ENCODE assay signal across 24 cellular contexts in genomic region chr11:68148882-68149281, GRCh38.
"Had no signal": no experiment of that assay in that cellular context is flagged by ENCODE, and none has a peak within 500 bp of the region (broad histone marks: within the 10 kb centered on the region; RNA-seq: fewer than 3 reads in every experiment).

No MANE protein-coding gene starts in this region.

- DNase-seq: activated CD4-positive, alpha-beta memory T cell treated with anti-CD3 and anti-CD28 coated beads, Interleukin-2, amount 10 ng/mL, durations not matched to agents 7 days and 5 days; activated CD4-positive, alpha-beta T cell treated with anti-CD3 and anti-CD28 coated beads for 36 hours; activated CD4-positive, alpha-beta T cell treated with anti-CD3 and anti-CD28 coated beads, Interleukin-2, amount 50 U/mL, for 1 hour; activated CD4-positive, CD25-positive, alpha-beta regulatory T cell; activated gamma-delta T cell treated with Interleukin-2 at 50 U/mL for 16 hours; activated naive CD4-positive, alpha-beta T cell treated with anti-CD3 and anti-CD28 coated beads, Interleukin-2, amount 10 ng/mL, durations not matched to agents 7 days and 5 days; activated naive CD8-positive, alpha-beta T cell treated with anti-CD3 and anti-CD28 coated beads for 36 hours; activated T-cell treated with anti-CD3 and anti-CD28 coated beads for 4 hours; activated T-cell treated with anti-CD3 and anti-CD28 coated beads, Interleukin-2, amount 50 U/mL, for 48 hours; brain microvascular endothelial cell; Kasumi-1; NCI-H187; NCI-H510A treated with DMSO at 0.1 percent for 48 hours; NK-92 treated with Interleukin-12 subunit alpha and Interleukin-12 subunit beta, amount 100 ng/mL, for 24 hours; PC-3; RPMI8226; T-cell; T-helper 2 cell; T1000 had no signal

- H3K4me3 ChIP-seq: cardiac muscle cell, SK-N-MC had no signal

- H3K27me3 Mint-ChIP-seq: activated CD4-positive, alpha-beta memory T cell treated with anti-CD3 and anti-CD28 coated beads, Interleukin-2, amount 10 ng/mL, durations not matched to agents 7 days and 5 days; activated CD4-positive, alpha-beta T cell treated with anti-CD3 and anti-CD28 coated beads for 36 hours; activated naive CD8-positive, alpha-beta T cell treated with anti-CD3 and anti-CD28 coated beads for 36 hours; T-cell had no signal

- H3K27me3 ChIP-seq: brain microvascular endothelial cell, cardiac muscle cell had no signal

- H3K36me3 Mint-ChIP-seq: activated naive CD4-positive, alpha-beta T cell treated with anti-CD3 and anti-CD28 coated beads, Interleukin-2, amount 10 ng/mL, durations not matched to agents 7 days and 5 days; activated naive CD8-positive, alpha-beta T cell treated with anti-CD3 and anti-CD28 coated beads for 36 hours; T-cell had no signal

- H3K9me3 Mint-ChIP-seq: activated CD4-positive, alpha-beta memory T cell treated with anti-CD3 and anti-CD28 coated beads, Interleukin-2, amount 10 ng/mL, durations not matched to agents 7 days and 5 days; activated naive CD4-positive, alpha-beta T cell treated with anti-CD3 and anti-CD28 coated beads, Interleukin-2, amount 10 ng/mL, durations not matched to agents 7 days and 5 days; activated naive CD8-positive, alpha-beta T cell treated with anti-CD3 and anti-CD28 coated beads for 36 hours; activated T-helper 2 cell treated with anti-CD3 and anti-CD28 coated beads, Interferon-gamma antibody, Interleukin-2, Interleukin-4, amounts not matched to agents 10 μg/mL and 5 μg/mL and 100 μg/mL, durations not matched to agents 14 hours and 24 hours and 36 hours; T-cell had no signal

- H3K27ac Mint-ChIP-seq: activated CD4-positive, alpha-beta memory T cell treated with anti-CD3 and anti-CD28 coated beads, Interleukin-2, amount 10 ng/mL, durations not matched to agents 7 days and 5 days; activated CD4-positive, alpha-beta T cell treated with anti-CD3 and anti-CD28 coated beads for 36 hours; activated naive CD4-positive, alpha-beta T cell treated with anti-CD3 and anti-CD28 coated beads, Interleukin-2, amount 10 ng/mL, durations not matched to agents 7 days and 5 days; activated naive CD8-positive, alpha-beta T cell treated with anti-CD3 and anti-CD28 coated beads for 36 hours; activated T-helper 2 cell treated with anti-CD3 and anti-CD28 coated beads, Interferon-gamma antibody, Interleukin-2, Interleukin-4, amounts not matched to agents 10 μg/mL and 5 μg/mL and 100 μg/mL, durations not matched to agents 14 hours and 24 hours and 36 hours; T-cell had no signal

- H3K27ac ChIP-seq: brain microvascular endothelial cell, cardiac muscle cell, SK-N-MC had no signal

- ATAC-seq: activated CD4-positive, alpha-beta T cell treated with anti-CD3 and anti-CD28 coated beads for 36 hours; PC-3; Right ventricle myocardium inferior; T-cell had no signal

- H3K4me1 Mint-ChIP-seq: activated CD4-positive, alpha-beta T cell treated with anti-CD3 and anti-CD28 coated beads for 36 hours; activated naive CD4-positive, alpha-beta T cell treated with anti-CD3 and anti-CD28 coated beads, Interleukin-2, amount 10 ng/mL, durations not matched to agents 7 days and 5 days; activated naive CD8-positive, alpha-beta T cell treated with anti-CD3 and anti-CD28 coated beads for 36 hours had no signal

- H3K4me3 Mint-ChIP-seq: activated CD4-positive, alpha-beta memory T cell treated with anti-CD3 and anti-CD28 coated beads, Interleukin-2, amount 10 ng/mL, durations not matched to agents 7 days and 5 days; activated CD4-positive, alpha-beta T cell treated with anti-CD3 and anti-CD28 coated beads for 36 hours; activated naive CD4-positive, alpha-beta T cell treated with anti-CD3 and anti-CD28 coated beads, Interleukin-2, amount 10 ng/mL, durations not matched to agents 7 days and 5 days; activated naive CD8-positive, alpha-beta T cell treated with anti-CD3 and anti-CD28 coated beads for 36 hours; T-cell had no signal

- H3K36me3 ChIP-seq: brain microvascular endothelial cell, cardiac muscle cell had no signal

- FAIRE-seq: TTC549 had no signal
